In genomic region chr22:20215742-20216141, GRCh38 we compare ENCODE assay signal across 22 cellular contexts. TPM values are rescaled to one million over a fixed set of nuclear protein-coding genes. Genes with fewer than 3 reads are reported as not detected.
DNase-seq lines count a peak whose midpoint lies in the region; ATAC-seq, FAIRE-seq and TF ChIP-seq lines count a peak whose summit lies in the region.
"Had no signal": no experiment of that assay in that cellular context is flagged by ENCODE, and none has a peak within 500 bp of the region (broad histone marks: within the 10 kb centered on the region; RNA-seq: fewer than 3 reads in every experiment).

No MANE protein-coding gene starts in this region.

- no peak overlapping the region for H3K4me3 ChIP-seq in BJ (ENCODE audit: low read depth, low read length)
- H3K4me3 ChIP-seq in GM12864 (ENCODE audit: low read depth, low read length), result no peak overlapping the region
- no peak overlapping the region for H3K4me3 ChIP-seq in K562
- no peak overlapping the region for H3K4me3 ChIP-seq in suprapubic skin
- H3K4me3 ChIP-seq: SJCRH30 had no signal

- H3K4me2 ChIP-seq in K562 (ENCODE audit: insufficient read depth, low read length), result no peak overlapping the region

- TF ChIP-seq RAD21 in K562 (CRISPR knock-in tag; conservative IDR thresholded peaks at IDR 0.05 in 1 of 2, IDR thresholded peaks at IDR 0.05 in 1 of 2), result peak in 1 of 2 experiments; percentile 53; a peak in 2 of 4 replicates

- TF ChIP-seq POLR2A in K562 (conservative IDR thresholded peaks at IDR 0.05), result no peak
- no peak for TF ChIP-seq POLR2A in suprapubic skin (IDR thresholded peaks at IDR 0.05)

- in situ Hi-C loops in K562 (cut with MboI), result no loop called here

- TF ChIP-seq EP300 in K562 (IDR thresholded peaks at IDR 0.05; ENCODE audit: low read length) (no peak), suprapubic skin (IDR thresholded peaks at IDR 0.05) (no peak)

- BruUV-seq in K562 (replicated peaks; lab: Mats Ljungman, UMichigan), result no TSS peak

- no peaks in the 10 kb centered on the region; the same call in 1 of the 2 replicates for H3K27me3 ChIP-seq in BJ (ENCODE audit: control insufficient read depth, insufficient read depth, low read length)
- peaks cover 47 to 76% of the 10 kb centered on the region in 2 experiments for H3K27me3 ChIP-seq in K562 (ENCODE audit: control insufficient read depth in 2 of 2, insufficient read depth in 2 of 2, low read length in 2 of 2)
- peaks cover 23% of the 10 kb centered on the region for H3K27me3 ChIP-seq in suprapubic skin

- H3K9me3 Mint-ChIP-seq in HFFc6, result no peaks in the 10 kb centered on the region
- H3K9me3 Mint-ChIP-seq: CD8-positive, alpha-beta T cell had no signal

- H3K36me3 Mint-ChIP-seq in HFFc6 (ENCODE audit: low read depth), result no peaks in the 10 kb centered on the region

- intact Hi-C loops in K562 (cut with micrococcal nuclease), result no loop called here

- peak overlapping the region in 1 of 2 experiments; percentile 21; a peak in 1 of 4 replicates for H3K9ac ChIP-seq in K562 (ENCODE audit: insufficient read depth in 1 of 2, low read depth in 2 of 2, low read length in 2 of 2)

- H3K9me1 ChIP-seq in K562 (ENCODE audit: control insufficient read depth, insufficient read depth, low read length), result no peaks in the 10 kb centered on the region

- no peak overlapping the region for H3K27ac Mint-ChIP-seq in HFFc6
- H3K27ac Mint-ChIP-seq: CD8-positive, alpha-beta T cell had no signal

- WGBS in K562 (ENCODE audit: insufficient coverage, low coverage, missing lambda C conversion rate), result 1% methylated on average over 4 of the region's 4 CpGs
- 78% methylated on average over 4 of the region's 4 CpGs for WGBS in suprapubic skin

- H3K9me3 ChIP-seq in K562 (replicated peaks; ENCODE audit: control insufficient read depth, insufficient read depth, low read depth, low read length) (peaks cover 11% of the 10 kb centered on the region), suprapubic skin (no peaks in the 10 kb centered on the region)
- H3K9me3 ChIP-seq: SJCRH30 had no signal

- POLR2A ChIA-PET in BJ (lab: Charles Lee) (no interaction called here), K562 (lab: Yijun Ruan, JAX) (interaction anchor here (0.5 to 4.4 kb wide), 7 partner anchors 10 to 888 kb away, joined by 3 to 30 read pairs (median 3); no protein-coding TSS in a partner anchor)

- no peak overlapping the region for H2AFZ ChIP-seq in K562 (ENCODE audit: low read depth, low read length)

- peak; percentile 12; the same call in 2 of the 3 replicates for ATAC-seq in K562
- ATAC-seq: CD8-positive, alpha-beta T cell; HepG2 had no signal

- no peaks in the 10 kb centered on the region for H3K79me2 ChIP-seq in K562 (ENCODE audit: control insufficient read depth, insufficient read depth, low read length)

- H3K36me3 ChIP-seq in BJ (ENCODE audit: control insufficient read depth, insufficient read depth, low read length) (no peaks in the 10 kb centered on the region), K562 (ENCODE audit: control insufficient read depth, insufficient read depth, low read length) (no peaks in the 10 kb centered on the region), suprapubic skin (no peaks in the 10 kb centered on the region)
- H3K36me3 ChIP-seq: SJCRH30 had no signal

- peaks cover 5 to 47% of the 10 kb centered on the region in 2 experiments; a peak in 3 of 5 replicates for H3K4me1 ChIP-seq in K562 (replicated peaks in 1 of 2; ENCODE audit: control insufficient read depth in 2 of 2, insufficient read depth in 2 of 2, low read length in 2 of 2)
- H3K4me1 ChIP-seq in suprapubic skin, result peaks cover 12% of the 10 kb centered on the region

- H3K27me3 Mint-ChIP-seq in HFFc6 (ENCODE audit: insufficient read depth), result peaks cover 13% of the 10 kb centered on the region

- peak; percentile 23 for FAIRE-seq in K562 (lab: Jason Lieb, UNC)
- FAIRE-seq: A204.1, D721Med, GM12892, GM19239, HepG2 had no signal

- no peaks in the 10 kb centered on the region for H3K4me1 Mint-ChIP-seq in HFFc6 (ENCODE audit: low read depth)

- TF ChIP-seq CTCF in BJ (IDR thresholded peaks at IDR 0.05; ENCODE audit: insufficient read depth, low read depth, low read length), result 0 out of 2 replicates have a peak, but pooled peaks have one; percentile 12
- TF ChIP-seq CTCF in GM12864 (IDR thresholded peaks at IDR 0.05; ENCODE audit: low read depth, low read length, missing control alignments), result peak; percentile 30
- TF ChIP-seq CTCF in HFFc6 (IDR thresholded peaks at IDR 0.05), result peak; percentile 31; the same call in 1 of the 2 replicates
- TF ChIP-seq CTCF in K562 (IDR thresholded peaks at IDR 0.05 in 2 of 3, conservative IDR thresholded peaks at IDR 0.05 in 1 of 3; ENCODE audit: insufficient read depth in 2 of 3, low read depth in 1 of 3, low read length in 3 of 3), result peak; percentile 36 to 68 (median 59)
- no peak for TF ChIP-seq CTCF in suprapubic skin (IDR thresholded peaks at IDR 0.05)

- H3K4me3 Mint-ChIP-seq in HFFc6, result no peak overlapping the region
- H3K4me3 Mint-ChIP-seq: CD8-positive, alpha-beta T cell had no signal

- H4K20me1 ChIP-seq in K562 (replicated peaks; ENCODE audit: control insufficient read depth, insufficient read depth, low read length), result peaks cover 42% of the 10 kb centered on the region

- DNase-seq in BJ (ENCODE audit: low read depth) (no peak), GM12864 (ENCODE audit: low read depth) (no peak), HFFc6 (no peak), K562 (ENCODE audit: extremely low read depth in 1 of 4, low spot score in 3 of 4) (no peak), suprapubic skin (ENCODE audit: low spot score in 2 of 2) (no peak), islet precursor cell (no peak), occipital lobe (lab: John Stamatoyannopoulos, UW) (no peak)
- no peak for DNase-seq in activated CD4-positive, alpha-beta T cell treated with anti-CD3 and anti-CD28 coated beads, Interleukin-2, amount 50 U/mL, for 1 hour
- DNase-seq: CD8-positive, alpha-beta T cell; Kasumi-1; MV-4-11; NCI-H1417 treated with DMSO at 0.1 percent for 48 hours; NCI-H2029 treated with DMSO at 0.1 percent for 48 hours; NCI-H510A treated with DMSO at 0.1 percent for 48 hours; RPMI8226; SJCRH30; SW 1271 had no signal

- H3K27ac ChIP-seq in K562 (ENCODE audit: extremely low read depth, low read depth, low read length), result no peak overlapping the region
- H3K27ac ChIP-seq in suprapubic skin, result no peak overlapping the region
- H3K27ac ChIP-seq: SJCRH30 had no signal

- CTCF ChIA-PET in BJ (lab: Yijun Ruan, JAX) (no interaction called here), K562 (lab: Yijun Ruan, JAX; ENCODE audit: low intra/inter-chr PET ratio) (interaction anchor here (1.3 kb wide), 1 partner anchor 52 kb away, joined by 5 read pairs; the partner anchor contains the start of gene RTN4R)

TF ChIP-seq in K562, 482 proteins besides CTCF, POLR2A, EP300 and RAD21 (continues in another document):
- TF ChIP-seq CTCFL (IDR thresholded peaks at IDR 0.05; ENCODE audit: borderline replicate concordance, insufficient read depth, low read depth, low read length, poor library complexity, severe bottlenecking) (peak; percentile 82), RCOR1 (IDR thresholded peaks at IDR 0.05; ENCODE audit: borderline replicate concordance in 1 of 2, low read depth in 2 of 2, low read length in 2 of 2) (peak in 1 of 2 experiments; percentile 40; a peak in 1 of 4 replicates), PREB (CRISPR knock-in tag; IDR thresholded peaks at IDR 0.05) (no peak)

RNA-seq across cellular contexts. Expression of gene RTN4R, which starts 52.4 kb away (rescaled TPM):
- polyA plus RNA-seq in BJ (2011; rRNA removed) (0.40 and 0.77 TPM in 2 replicates), K562 (2011; rRNA removed) (1.3 and 4.4 TPM in 2 replicates), K562 (2014; fragmentation: Illumina TruSeq; extraction: Trizol) (0.46 TPM in 1 of 2 replicates, not detected in the other), K562 (2014; fragmentation: Nextera tagmentation; extraction: Ambion mirVana) (under 1 TPM in 1 of 2 experiments, not detected in 1; 0.04 TPM), K562 (2014; rRNA removed) (1.2 and 2.3 TPM in 2 replicates)
- polyA minus RNA-seq in BJ (2011; rRNA and poly(A)+ RNA removed), result 0.28 and 0.41 TPM in 2 replicates
- total RNA-seq in HFFc6 (2021; fragmentation: NEBNext Ultra II Directional; extraction: Animal tissue kit (Norgen Biotek cat#: 25700)), result under 1 TPM; 0.14 to 0.85 (median 0.35) TPM
- total RNA-seq in K562 (2011; cell fraction: chromatin; rRNA removed; ENCODE audit: low replicate concordance), result 0.62 and 4.8 TPM in 2 replicates
- total RNA-seq in K562 (2011; cell fraction: nucleolus; rRNA removed), result 7.4 and 9.8 TPM in 2 replicates
- 3.2 and 3.7 TPM in 2 replicates for total RNA-seq in K562 (2011; cell fraction: nucleoplasm; rRNA removed)
- total RNA-seq in K562 (2014; rRNA removed) (1.5 and 2.3 TPM in 2 replicates), K562 (2014; rRNA removed; fragmentation: Illumina TruSeq; extraction: Trizol) (not detected in 2 replicates), K562 (2015; rRNA removed; fragmentation: Illumina TruSeq; extraction: Trizol) (0.41 and 0.43 TPM in 2 replicates), K562 (2021) (2.8 and 3.0 TPM in 2 replicates), suprapubic skin (10 to 100 TPM in 1 of 4 donors, 1 to 10 TPM in 3; 5.0 to 12.2 (median 9.2) TPM), occipital lobe (9.5 TPM)
- polyA plus RNA-seq in K562 (2011; cell fraction: cytosol; rRNA removed), result 5.9 and 9.9 TPM in 2 replicates
- polyA plus RNA-seq in K562 (2011; cell fraction: nucleus; rRNA removed), result 2.9 and 3.5 TPM in 2 replicates
- 2.9 and 4.6 TPM in 2 replicates for polyA plus RNA-seq in K562 (2012)
- polyA minus RNA-seq in K562 (2011; rRNA and poly(A)+ RNA removed), result 1.0 and 1.5 TPM in 2 replicates
- 5.1 and 13.6 TPM in 2 replicates for polyA minus RNA-seq in K562 (2011; cell fraction: cytosol; rRNA and poly(A)+ RNA removed)
- polyA minus RNA-seq in K562 (2011; cell fraction: nucleus; rRNA and poly(A)+ RNA removed), result 0.40 and 1.3 TPM in 2 replicates

Comparison
In these comparisons a context has a peak if more than half of its experiments do, and no peak if none do; other contexts are left out.
1. CTCF ChIP-seq: peak in BJ (single experiment), GM12864 (single experiment), HFFc6 (single experiment) and K562 (3 of 3); none in suprapubic skin (0 of 2).